Comparison of ENCODE assay signal across 2 cellular contexts in the genomic region with DNA sequence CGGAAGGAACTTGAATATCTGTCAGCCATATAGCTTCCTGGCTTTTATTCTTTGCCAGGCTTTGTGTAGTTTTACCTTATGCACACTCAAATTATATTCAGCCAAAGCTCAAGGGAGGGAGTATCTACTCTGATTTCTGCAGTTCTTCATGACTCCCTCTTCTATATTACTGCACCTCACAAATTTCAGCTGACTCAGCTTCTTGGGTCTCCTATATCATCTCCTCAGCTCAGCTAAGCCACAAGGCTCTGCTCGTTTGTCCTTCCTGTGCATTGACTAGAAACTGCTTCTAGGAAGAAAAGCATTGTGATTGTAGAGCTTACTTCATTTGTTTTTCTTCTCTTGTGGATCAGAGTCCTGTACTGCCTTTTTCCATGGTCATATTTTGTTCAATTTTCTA.
A peak's percentile ranks its signal among the peaks of the same experiment; 100 is the strongest.
TF ChIP-seq lines count a peak whose summit lies in the region.

No MANE protein-coding gene starts in this region.

TF ChIP-seq in H1, 55 proteins besides CTCF, POLR2A, EP300 and RAD21:
- TF ChIP-seq MAFK (IDR thresholded peaks at IDR 0.05; ENCODE audit: low read depth, low read length) (peak; percentile 78), POLR2AphosphoS5 (IDR thresholded peaks at IDR 0.05; ENCODE audit: low read depth, low read length) (no peak)

TF ChIP-seq in SK-N-SH, 30 proteins besides CTCF, POLR2A, EP300 and RAD21:
- no peak for TF ChIP-seq FOXJ3 (CRISPR knock-in tag; IDR thresholded peaks at IDR 0.05)
- no peak for TF ChIP-seq POLR2AphosphoS5 (IDR thresholded peaks at IDR 0.05; ENCODE audit: low read depth, low read length)
- TF ChIP-seq NRF1 (IDR thresholded peaks at IDR 0.05; ENCODE audit: low read depth, low read length) = no peak
